9 cellular contexts compared by ENCODE assay signal in genomic region chr9:110126986-110127864, GRCh38.
DNase-seq lines count a peak whose midpoint lies in the region; ATAC-seq and TF ChIP-seq lines count a peak whose summit lies in the region.
"Had no signal": no experiment of that assay in that cellular context is flagged by ENCODE, and none has a peak within 500 bp of the region (broad histone marks: within the 10 kb centered on the region; RNA-seq: fewer than 3 reads in every experiment).

No MANE protein-coding gene starts in this region.

- H3K27ac Mint-ChIP-seq in activated CD4-positive, alpha-beta memory T cell treated with anti-CD3 and anti-CD28 coated beads, Interleukin-2, amount 10 ng/mL, durations not matched to agents 7 days and 5 days, result peak overlapping the region; percentile 15
- H3K27ac Mint-ChIP-seq in activated CD4-positive, alpha-beta memory T cell treated with anti-CD3 and anti-CD28 coated beads for 36 hours, result no peak overlapping the region
- peak overlapping the region; percentile 98 for H3K27ac Mint-ChIP-seq in endothelial cell (ENCODE audit: unreplicated experiment)

- CTCF ChIA-PET in activated CD4-positive, alpha-beta memory T cell treated with anti-CD3 and anti-CD28 coated beads, Interleukin-2, amount 10 ng/mL, durations not matched to agents 7 days and 5 days (lab: Charles Lee), result interaction anchor here (1.5 kb wide), 1 partner anchor 56 kb away, joined by 3 read pairs; no protein-coding TSS in a partner anchor
- CTCF ChIA-PET in activated CD4-positive, alpha-beta memory T cell treated with anti-CD3 and anti-CD28 coated beads for 36 hours (lab: Charles Lee), result interaction anchor here (0.6 kb wide), 1 partner anchor 247 kb away, joined by 5 read pairs; no protein-coding TSS in a partner anchor

- TF ChIP-seq CTCF in endothelial cell (IDR thresholded peaks at IDR 0.05; ENCODE audit: unreplicated experiment), result no peak
- no peak for TF ChIP-seq CTCF in mucosa of descending colon (IDR thresholded peaks at IDR 0.05)
- TF ChIP-seq CTCF in uterus (IDR thresholded peaks at IDR 0.05), result no peak

- no peaks in the 10 kb centered on the region for H3K27me3 ChIP-seq in uterus

- no peak overlapping the region for H3K4me3 Mint-ChIP-seq in activated CD4-positive, alpha-beta memory T cell treated with anti-CD3 and anti-CD28 coated beads, Interleukin-2, amount 10 ng/mL, durations not matched to agents 7 days and 5 days
- no peak overlapping the region for H3K4me3 Mint-ChIP-seq in activated CD4-positive, alpha-beta memory T cell treated with anti-CD3 and anti-CD28 coated beads for 36 hours
- H3K4me3 Mint-ChIP-seq in endothelial cell (ENCODE audit: unreplicated experiment), result peak overlapping the region; percentile 91

- H3K27ac ChIP-seq in uterus, result peak overlapping the region; percentile 89 to 95

- intact Hi-C loops in activated CD4-positive, alpha-beta memory T cell treated with anti-CD3 and anti-CD28 coated beads for 36 hours (cut with micrococcal nuclease), result no loop called here
- intact Hi-C loops in mucosa of descending colon (cut with DNase I, micrococcal nuclease), result no loop called here
- intact Hi-C loops in uterus (cut with DNase I; ENCODE audit: low total_unique reads), result no loop called here
- intact Hi-C loops in head of caudate nucleus (cut with DNase I), result no loop called here

- ATAC-seq in mucosa of descending colon (peak; percentile 19), GM18861 (IDR thresholded peaks at IDR 0.05; ENCODE audit: unreplicated experiment) (no peak)
- ATAC-seq: activated CD4-positive, CD25-positive, alpha-beta regulatory T cell treated with anti-CD3 and anti-CD28 coated beads, Interleukin-2, amount 50 U/mL, for 24 hours had no signal

- H3K9me3 ChIP-seq in mucosa of descending colon (no peaks in the 10 kb centered on the region), uterus (no peaks in the 10 kb centered on the region)

- POLR2A ChIA-PET in activated CD4-positive, alpha-beta memory T cell treated with anti-CD3 and anti-CD28 coated beads, Interleukin-2, amount 10 ng/mL, durations not matched to agents 7 days and 5 days (lab: Charles Lee), result no interaction called here
- POLR2A ChIA-PET in activated CD4-positive, alpha-beta memory T cell treated with anti-CD3 and anti-CD28 coated beads for 36 hours (lab: Charles Lee), result no interaction called here

- no peaks in the 10 kb centered on the region for H3K9me3 Mint-ChIP-seq in activated CD4-positive, alpha-beta memory T cell treated with anti-CD3 and anti-CD28 coated beads, Interleukin-2, amount 10 ng/mL, durations not matched to agents 7 days and 5 days
- no peaks in the 10 kb centered on the region for H3K9me3 Mint-ChIP-seq in activated CD4-positive, alpha-beta memory T cell treated with anti-CD3 and anti-CD28 coated beads for 36 hours
- no peaks in the 10 kb centered on the region for H3K9me3 Mint-ChIP-seq in endothelial cell (ENCODE audit: unreplicated experiment)

- H3K4me3 ChIP-seq in mucosa of descending colon, result no peak overlapping the region
- peak overlapping the region; percentile 24 to 33 for H3K4me3 ChIP-seq in uterus

- H3K27me3 Mint-ChIP-seq in activated CD4-positive, alpha-beta memory T cell treated with anti-CD3 and anti-CD28 coated beads, Interleukin-2, amount 10 ng/mL, durations not matched to agents 7 days and 5 days, result no peaks in the 10 kb centered on the region
- H3K27me3 Mint-ChIP-seq in activated CD4-positive, alpha-beta memory T cell treated with anti-CD3 and anti-CD28 coated beads for 36 hours, result no peaks in the 10 kb centered on the region
- H3K27me3 Mint-ChIP-seq in endothelial cell (ENCODE audit: unreplicated experiment), result peaks cover 26% of the 10 kb centered on the region

- no peak for DNase-seq in activated CD4-positive, alpha-beta memory T cell treated with anti-CD3 and anti-CD28 coated beads, Interleukin-2, amount 10 ng/mL, durations not matched to agents 7 days and 5 days
- no peak for DNase-seq in activated CD4-positive, alpha-beta memory T cell treated with anti-CD3 and anti-CD28 coated beads for 36 hours
- DNase-seq in endothelial cell (ENCODE audit: low spot score), result peak; percentile 67
- DNase-seq in mucosa of descending colon, result peak; percentile 48 to 60 (median 53)
- DNase-seq in uterus, result peak; percentile 81 to 83
- no peak for DNase-seq in head of caudate nucleus
- DNase-seq in NCI-H2196 treated with DMSO at 0.1 percent for 48 hours (lab: John Stamatoyannopoulos, UW; ENCODE audit: unreplicated experiment), result no peak

- peaks cover 7% of the 10 kb centered on the region for H3K4me1 ChIP-seq in mucosa of descending colon (ENCODE audit: low read depth)
- peaks cover 3 to 12% of the 10 kb centered on the region in 2 donors for H3K4me1 ChIP-seq in uterus

- peak in 1 of 2 donors; percentile 28 for TF ChIP-seq POLR2A in uterus (IDR thresholded peaks at IDR 0.05)

- H3K36me3 ChIP-seq in mucosa of descending colon (ENCODE audit: low read depth) (no peaks in the 10 kb centered on the region), uterus (no peaks in the 10 kb centered on the region)

- peaks cover 4% of the 10 kb centered on the region for H3K36me3 Mint-ChIP-seq in activated CD4-positive, alpha-beta memory T cell treated with anti-CD3 and anti-CD28 coated beads, Interleukin-2, amount 10 ng/mL, durations not matched to agents 7 days and 5 days (ENCODE audit: low read depth)
- H3K36me3 Mint-ChIP-seq in activated CD4-positive, alpha-beta memory T cell treated with anti-CD3 and anti-CD28 coated beads for 36 hours, result no peaks in the 10 kb centered on the region
- H3K36me3 Mint-ChIP-seq in endothelial cell (ENCODE audit: low read depth, unreplicated experiment), result peaks cover 24% of the 10 kb centered on the region

- peaks cover 20% of the 10 kb centered on the region for H3K4me1 Mint-ChIP-seq in activated CD4-positive, alpha-beta memory T cell treated with anti-CD3 and anti-CD28 coated beads, Interleukin-2, amount 10 ng/mL, durations not matched to agents 7 days and 5 days
- H3K4me1 Mint-ChIP-seq in activated CD4-positive, alpha-beta memory T cell treated with anti-CD3 and anti-CD28 coated beads for 36 hours (ENCODE audit: low read depth), result peaks cover 16% of the 10 kb centered on the region
- H3K4me1 Mint-ChIP-seq in endothelial cell (ENCODE audit: unreplicated experiment), result peaks cover 93% of the 10 kb centered on the region

Comparison
In these comparisons a context has a peak if more than half of its experiments do, and no peak if none do; other contexts are left out.
1. DNase-seq: peak in endothelial cell (single experiment), mucosa of descending colon (3 of 3) and uterus (2 of 2); none in activated CD4-positive, alpha-beta memory T cell treated with anti-CD3 and anti-CD28 coated beads, Interleukin-2, amount 10 ng/mL, durations not matched to agents 7 days and 5 days (single experiment), activated CD4-positive, alpha-beta memory T cell treated with anti-CD3 and anti-CD28 coated beads for 36 hours (single experiment), head of caudate nucleus (0 of 42) and NCI-H2196 treated with DMSO at 0.1 percent for 48 hours (single experiment).